In the genomic region with DNA sequence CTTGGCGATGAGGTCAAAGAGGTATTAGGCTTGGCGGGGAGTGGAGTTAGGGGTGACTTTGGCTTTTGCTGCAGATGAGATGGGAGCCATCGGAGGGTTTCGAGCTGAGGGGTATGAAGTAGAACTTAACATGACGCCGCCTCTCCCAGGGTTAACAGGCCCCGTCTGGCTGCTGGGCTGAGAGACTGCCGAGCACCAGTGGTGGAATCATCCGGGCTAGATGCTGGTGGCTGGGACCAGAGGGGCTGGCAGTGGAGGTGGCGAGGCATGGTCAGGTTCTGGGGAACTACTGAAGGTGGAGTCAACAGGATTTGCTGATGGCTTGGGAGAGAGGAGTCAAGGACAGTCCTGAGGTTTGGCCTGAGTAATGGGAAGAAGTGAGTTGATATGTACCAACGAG, we compare ENCODE assay signal across 20 cellular contexts. TPM values are rescaled to one million over a fixed set of nuclear protein-coding genes. Genes with fewer than 3 reads are reported as not detected.
DNase-seq lines count a peak whose midpoint lies in the region; ATAC-seq and TF ChIP-seq lines count a peak whose summit lies in the region.
"Had no signal": no experiment of that assay in that cellular context is flagged by ENCODE, and none has a peak within 500 bp of the region (broad histone marks: within the 10 kb centered on the region; RNA-seq: fewer than 3 reads in every experiment).

No MANE protein-coding gene starts in this region.

- CTCF ChIA-PET in mammary epithelial cell (lab: Charles Lee; ENCODE audit: low non-redundant PET): no interaction called here

- in situ Hi-C loops in mammary epithelial cell (cut with MboI; ENCODE audit: low sequenced_read_pairs in 2 of 2): loop anchor here in 1 of 2 donors (5.0 kb wide), 1 partner anchor 48 kb away; no protein-coding TSS in a partner anchor

- H3K36me3 Mint-ChIP-seq in HFFc6 (ENCODE audit: low read depth): peaks cover 4% of the 10 kb centered on the region; the same call in 1 of the 2 replicates
- peaks cover 2% of the 10 kb centered on the region for H3K36me3 Mint-ChIP-seq in activated naive CD8-positive, alpha-beta T cell treated with anti-CD3 and anti-CD28 coated beads, Interleukin-2, amount 50 U/mL, for 24 hours (ENCODE audit: low read depth)

- WGBS in mammary epithelial cell (ENCODE audit: low coverage, missing lambda C conversion rate): over 99% methylated on average over 10 of the region's 11 CpGs
- 94 to 96% methylated on average over 11 of the region's 11 CpGs for WGBS in lung, 2 donors
- 86% methylated on average over 11 of the region's 11 CpGs for WGBS in suprapubic skin

- no peaks in the 10 kb centered on the region for H3K36me3 ChIP-seq in mammary epithelial cell (ENCODE audit: insufficient read depth, low read length)
- no peaks in the 10 kb centered on the region for H3K36me3 ChIP-seq in lung (ENCODE audit: control insufficient read depth in 2 of 2, insufficient read depth in 2 of 2, low read length in 2 of 2)
- no peaks in the 10 kb centered on the region for H3K36me3 ChIP-seq in suprapubic skin
- H3K36me3 ChIP-seq in SJCRH30: no peaks in the 10 kb centered on the region

- peaks cover 37% of the 10 kb centered on the region for H3K4me1 ChIP-seq in mammary epithelial cell (ENCODE audit: insufficient read depth, low read length)
- peaks cover 16 to 20% of the 10 kb centered on the region in 2 donors for H3K4me1 ChIP-seq in lung (ENCODE audit: control insufficient read depth in 2 of 2, insufficient read depth in 2 of 2, low read length in 2 of 2)
- H3K4me1 ChIP-seq in suprapubic skin: peaks cover 71% of the 10 kb centered on the region
- H3K4me1 ChIP-seq in SJCRH30: peaks cover 5% of the 10 kb centered on the region; the same call in 1 of the 2 replicates

- intact Hi-C loops in mammary epithelial cell (cut with micrococcal nuclease): no loop called here

- no TSS peak for BruUV-seq in mammary epithelial cell (replicated peaks; lab: Mats Ljungman, UMichigan)

- no peak overlapping the region for H2AFZ ChIP-seq in mammary epithelial cell (ENCODE audit: low read depth, low read length)
- H2AFZ ChIP-seq: PC-9 had no signal

- no peak overlapping the region for H3K4me2 ChIP-seq in mammary epithelial cell (ENCODE audit: insufficient read depth, low read depth, low read length)
- H3K4me2 ChIP-seq: PC-9, smooth muscle cell had no signal

- no peak for TF ChIP-seq CTCF in HFFc6 (IDR thresholded peaks at IDR 0.05)
- no peak for TF ChIP-seq CTCF in mammary epithelial cell (conservative IDR thresholded peaks at IDR 0.05 in 1 of 2, IDR thresholded peaks at IDR 0.05 in 1 of 2; ENCODE audit: extremely low read depth in 1 of 2, insufficient read depth in 1 of 2, low read depth in 1 of 2, low read length in 2 of 2)
- TF ChIP-seq CTCF in lung (IDR thresholded peaks at IDR 0.05; ENCODE audit: control extremely low read depth, extremely low read depth): no peak
- no peak for TF ChIP-seq CTCF in suprapubic skin (IDR thresholded peaks at IDR 0.05)
- no peak for TF ChIP-seq CTCF in foreskin fibroblast (IDR thresholded peaks at IDR 0.05; ENCODE audit: low read depth, low read length)

- H3K27me3 ChIP-seq in mammary epithelial cell (ENCODE audit: insufficient read depth, low read length): no peaks in the 10 kb centered on the region
- no peaks in the 10 kb centered on the region for H3K27me3 ChIP-seq in lung (ENCODE audit: control insufficient read depth, insufficient read depth)
- no peaks in the 10 kb centered on the region for H3K27me3 ChIP-seq in suprapubic skin
- no peaks in the 10 kb centered on the region; the same call in 1 of the 2 replicates for H3K27me3 ChIP-seq in SJCRH30
- H3K27me3 ChIP-seq: foreskin keratinocyte had no signal

- peak overlapping the region; percentile 89 for H3K27ac Mint-ChIP-seq in HFFc6
- H3K27ac Mint-ChIP-seq in activated naive CD8-positive, alpha-beta T cell treated with anti-CD3 and anti-CD28 coated beads, Interleukin-2, amount 50 U/mL, for 24 hours: no peak overlapping the region
- H3K27ac Mint-ChIP-seq: activated CD4-positive, alpha-beta T cell treated with anti-CD3 and anti-CD28 coated beads for 36 hours had no signal

- peaks cover 64% of the 10 kb centered on the region for H3K79me2 ChIP-seq in mammary epithelial cell (ENCODE audit: insufficient read depth, low read length)

- no peaks in the 10 kb centered on the region for H3K9me3 ChIP-seq in mammary epithelial cell (replicated peaks; ENCODE audit: insufficient read depth, low read length)
- no peaks in the 10 kb centered on the region for H3K9me3 ChIP-seq in lung (ENCODE audit: control insufficient read depth in 2 of 2, insufficient read depth in 1 of 2, low read length in 1 of 2)
- no peaks in the 10 kb centered on the region for H3K9me3 ChIP-seq in suprapubic skin
- H3K9me3 ChIP-seq in SJCRH30 (replicated peaks): no peaks in the 10 kb centered on the region

- ATAC-seq in lung (ENCODE audit: insufficient read depth, low FRiP score) (no peak), HG03442 (IDR thresholded peaks at IDR 0.05; ENCODE audit: unreplicated experiment) (no peak)
- ATAC-seq in activated naive CD8-positive, alpha-beta T cell treated with anti-CD3 and anti-CD28 coated beads, Interleukin-2, amount 50 U/mL, for 24 hours: no peak
- ATAC-seq: activated CD4-positive, alpha-beta T cell treated with anti-CD3 and anti-CD28 coated beads for 36 hours; foreskin keratinocyte; SK-N-SH treated with all-trans-retinoic acid at 6 μM for 48 hours had no signal

- peaks cover 64% of the 10 kb centered on the region for H3K4me1 Mint-ChIP-seq in HFFc6 (ENCODE audit: low read depth)
- H3K4me1 Mint-ChIP-seq in activated naive CD8-positive, alpha-beta T cell treated with anti-CD3 and anti-CD28 coated beads, Interleukin-2, amount 50 U/mL, for 24 hours: peaks cover 22% of the 10 kb centered on the region

- no peak for DNase-seq in HFFc6
- no peak for DNase-seq in mammary epithelial cell
- DNase-seq in lung (ENCODE audit: low spot score): no peak
- DNase-seq in suprapubic skin (ENCODE audit: low spot score in 2 of 2): no peak
- DNase-seq in SJCRH30: no peak
- no peak for DNase-seq in foreskin fibroblast
- no peak for DNase-seq in activated naive CD8-positive, alpha-beta T cell treated with anti-CD3 and anti-CD28 coated beads, Interleukin-2, amount 50 U/mL, for 24 hours
- DNase-seq: activated CD4-positive, alpha-beta T cell treated with anti-CD3 and anti-CD28 coated beads for 36 hours; CD4-positive, alpha-beta memory T cell; foreskin keratinocyte; naive B cell; NCI-H1092; NCI-H2107; NCI-H526 treated with DMSO at 0.1 percent for 48 hours; PC-9; stimulated activated CD4-positive, alpha-beta T cell treated with anti-CD3 and anti-CD28 coated beads, Interleukin-4, amount 100 ng/mL, for 24 hours had no signal

- no peak overlapping the region for H3K4me3 Mint-ChIP-seq in HFFc6
- no peak overlapping the region for H3K4me3 Mint-ChIP-seq in activated naive CD8-positive, alpha-beta T cell treated with anti-CD3 and anti-CD28 coated beads, Interleukin-2, amount 50 U/mL, for 24 hours
- H3K4me3 Mint-ChIP-seq: activated CD4-positive, alpha-beta T cell treated with anti-CD3 and anti-CD28 coated beads for 36 hours had no signal

- H3K4me3 ChIP-seq in mammary epithelial cell (replicated peaks in 1 of 3; ENCODE audit: insufficient read depth in 1 of 3, low read depth in 2 of 3, low read length in 3 of 3) (no peak overlapping the region), lung (no peak overlapping the region), suprapubic skin (no peak overlapping the region), SJCRH30 (no peak overlapping the region), foreskin fibroblast (ENCODE audit: low read depth in 1 of 2, low read length in 2 of 2) (no peak overlapping the region)
- H3K4me3 ChIP-seq: PC-9, smooth muscle cell had no signal

- H4K20me1 ChIP-seq in mammary epithelial cell (ENCODE audit: insufficient read depth, low read length): no peaks in the 10 kb centered on the region

- no peak overlapping the region for H3K9ac ChIP-seq in mammary epithelial cell (ENCODE audit: insufficient read depth, low read length)

- peaks cover 3% of the 10 kb centered on the region for H3K27me3 Mint-ChIP-seq in HFFc6 (ENCODE audit: insufficient read depth)
- H3K27me3 Mint-ChIP-seq in activated naive CD8-positive, alpha-beta T cell treated with anti-CD3 and anti-CD28 coated beads, Interleukin-2, amount 50 U/mL, for 24 hours: peaks cover 4% of the 10 kb centered on the region

- no peak for TF ChIP-seq EP300 in suprapubic skin (IDR thresholded peaks at IDR 0.05)

- no peaks in the 10 kb centered on the region for H3K9me3 Mint-ChIP-seq in HFFc6
- no peaks in the 10 kb centered on the region for H3K9me3 Mint-ChIP-seq in activated naive CD8-positive, alpha-beta T cell treated with anti-CD3 and anti-CD28 coated beads, Interleukin-2, amount 50 U/mL, for 24 hours
- H3K9me3 Mint-ChIP-seq: CD4-positive, alpha-beta memory T cell had no signal

- dilution Hi-C loops in mammary epithelial cell (cut with HindIII; ENCODE audit: low sequenced_read_pairs): no loop called here

- H3K27ac ChIP-seq in mammary epithelial cell (ENCODE audit: insufficient read depth, low read depth, low read length) (peak overlapping the region; percentile 10), lung (ENCODE audit: low read depth in 1 of 2, low read length in 1 of 2) (peak overlapping the region; percentile 21 to 84), suprapubic skin (peak overlapping the region; percentile 86), SJCRH30 (no peak overlapping the region)
- H3K27ac ChIP-seq: foreskin keratinocyte, PC-9 had no signal

- no peak for TF ChIP-seq POLR2A in suprapubic skin (IDR thresholded peaks at IDR 0.05)

RNA-seq across cellular contexts. Expression of gene RFX2, which starts 4.9 kb away (rescaled TPM):
- total RNA-seq in HFFc6 (2021; fragmentation: NEBNext Ultra II Directional; extraction: Animal tissue kit (Norgen Biotek cat#: 25700)): 1 to 10 TPM; 6.3 to 9.5 (median 6.9) TPM
- total RNA-seq in mammary epithelial cell (10 to 100 TPM in 1 of 2 donors, 1 to 10 TPM in 1; 6.5 to 15.6 TPM), lung (10 to 100 TPM; 22.6 to 54.2 TPM), suprapubic skin (10 to 100 TPM; 28.8 to 62.0 (median 43.5) TPM)
- polyA plus RNA-seq in mammary epithelial cell (8.2 TPM), lung (10 to 100 TPM; 13.1 to 17.3 TPM)
- 48.1 TPM for polyA minus RNA-seq in mammary epithelial cell
- 5.7 and 6.0 TPM in 2 replicates for total RNA-seq in SJCRH30 (2014; rRNA removed; shearing (Covaris generic))

RNA-seq across cellular contexts. Expression of gene ACSBG2, which starts 30.0 kb away (rescaled TPM):
- not detected for total RNA-seq in HFFc6 (2021; fragmentation: NEBNext Ultra II Directional; extraction: Animal tissue kit (Norgen Biotek cat#: 25700))
- total RNA-seq in mammary epithelial cell (not detected), lung (under 1 TPM in 1 of 2 donors, not detected in 1; 0.12 TPM), suprapubic skin (not detected)
- polyA plus RNA-seq in mammary epithelial cell (not detected), lung (under 1 TPM in 1 of 2 donors, not detected in 1; 0.12 TPM)
- polyA minus RNA-seq in mammary epithelial cell: not detected
- total RNA-seq in SJCRH30 (2014; rRNA removed; shearing (Covaris generic)): not detected in 2 replicates
- total RNA-seq: activated CD4-positive, alpha-beta T cell treated with anti-CD3 and anti-CD28 coated beads for 36 hours; CD4-positive, alpha-beta memory T cell; foreskin keratinocyte; PC-9; smooth muscle cell; temporal lobe had no signal
- polyA plus RNA-seq: CD4-positive, alpha-beta memory T cell; foreskin keratinocyte; smooth muscle cell had no signal
